Comparison of ENCODE assay signal across 17 cellular contexts in genomic region chr12:104952816-104953215, GRCh38. TPM values are rescaled to one million over a fixed set of nuclear protein-coding genes. Genes with fewer than 3 reads are reported as not detected.
DNase-seq lines count a peak whose midpoint lies in the region; ATAC-seq and TF ChIP-seq lines count a peak whose summit lies in the region.
"Had no signal": no experiment of that assay in that cellular context is flagged by ENCODE, and none has a peak within 500 bp of the region (broad histone marks: within the 10 kb centered on the region; RNA-seq: fewer than 3 reads in every experiment).

No MANE protein-coding gene starts in this region.

- CTCF ChIA-PET in Panc1 (lab: Charles Lee), result no interaction called here

- in situ Hi-C loops in Panc1 (cut with HindIII; ENCODE audit: low pct_unique_long_range_greater_than_20kb, low sequenced_read_pairs), result no loop called here

- H3K4me1 ChIP-seq in Panc1 (ENCODE audit: control insufficient read depth, insufficient read depth, low read length) (peaks cover 21% of the 10 kb centered on the region), thoracic aorta (ENCODE audit: control insufficient read depth in 1 of 2, low read depth in 2 of 2) (peaks cover 22 to 66% of the 10 kb centered on the region in 2 donors)

- DNase-seq in EH (ENCODE audit: low read depth), result peak; percentile 6
- DNase-seq in Panc1 (ENCODE audit: low read depth, low spot score), result no peak
- DNase-seq in left kidney (ENCODE audit: low read depth, low spot score), result peak; percentile 12
- no peak for DNase-seq in thoracic aorta (ENCODE audit: low spot score)
- DNase-seq in hypothalamus (lab: John Stamatoyannopoulos, UW), result no peak
- DNase-seq: activated CD8-positive, alpha-beta T cell treated with anti-CD3 and anti-CD28 coated beads, Interleukin-2, amount 10 ng/mL, durations not matched to agents 7 days and 5 days; activated T-cell treated with anti-CD3 and anti-CD28 coated beads, Interleukin-2, amount 50 U/mL, for 48 hours; COR-L47; kidney; NCI-H146; SHP77; stimulated activated naive CD8-positive, alpha-beta T cell treated with anti-CD3 and anti-CD28 coated beads, Interleukin-15, Interleukin-2, amounts not matched to agents 100 U/mL and 50 U/mL, for 24 hours; T-helper 2 cell had no signal

- H3K27ac ChIP-seq in Panc1 (ENCODE audit: low read length) (peak overlapping the region; percentile 13; the same call in 1 of the 2 replicates), thoracic aorta (peak overlapping the region; percentile 64 to 92)

- no peaks in the 10 kb centered on the region for H3K36me3 ChIP-seq in Panc1 (ENCODE audit: control insufficient read depth, insufficient read depth, low read length)
- no peaks in the 10 kb centered on the region for H3K36me3 ChIP-seq in thoracic aorta

- no peak for TF ChIP-seq CTCF in Panc1 (IDR thresholded peaks at IDR 0.05)
- TF ChIP-seq CTCF in thoracic aorta (IDR thresholded peaks at IDR 0.05), result no peak

- intact Hi-C loops in Panc1 (cut with micrococcal nuclease; ENCODE audit: unreplicated experiment), result no loop called here

- POLR2A ChIA-PET in Panc1 (lab: Charles Lee), result no interaction called here

- ATAC-seq in Panc1 (no peak), thoracic aorta (ENCODE audit: insufficient number of reproducible peaks, low FRiP score, low read depth) (no peak), HG03139 (IDR thresholded peaks at IDR 0.05; ENCODE audit: unreplicated experiment) (no peak), GM19463 (IDR thresholded peaks at IDR 0.05; ENCODE audit: unreplicated experiment) (no peak)
- ATAC-seq: activated CD8-positive, alpha-beta T cell treated with anti-CD3 and anti-CD28 coated beads, Interleukin-2, amount 10 ng/mL, durations not matched to agents 7 days and 5 days; sciatic nerve; stimulated activated naive CD8-positive, alpha-beta T cell treated with anti-CD3 and anti-CD28 coated beads, Interleukin-15, Interleukin-2, amounts not matched to agents 100 U/mL and 50 U/mL, for 24 hours had no signal

- H3K9me3 ChIP-seq in Panc1 (ENCODE audit: control insufficient read depth, insufficient read depth, low read depth, low read length) (no peaks in the 10 kb centered on the region), thoracic aorta (no peaks in the 10 kb centered on the region)

- no peaks in the 10 kb centered on the region for H3K27me3 ChIP-seq in Panc1 (ENCODE audit: control insufficient read depth, insufficient read depth, low read length)
- no peaks in the 10 kb centered on the region for H3K27me3 ChIP-seq in thoracic aorta (replicated peaks; ENCODE audit: insufficient read depth)

- no peak overlapping the region for H3K4me3 ChIP-seq in Panc1 (ENCODE audit: low read depth in 2 of 2, low read length in 2 of 2)
- peak overlapping the region; percentile 57 for H3K4me3 ChIP-seq in thoracic aorta
- H3K4me3 ChIP-seq: coronary artery had no signal

- BruUV-seq in Panc1 (replicated peaks; lab: Mats Ljungman, UMichigan), result no TSS peak

RNA-seq across cellular contexts. Expression of gene SLC41A2, which starts 5.3 kb away (rescaled TPM):
- total RNA-seq in Panc1 (2021; ENCODE audit: unreplicated experiment) (27.3 TPM), thoracic aorta (100 to 1,000 TPM in 1 of 2 donors, 10 to 100 TPM in 1; 67.1 to 165 TPM)
- polyA plus RNA-seq in Panc1 (2012; ENCODE audit: insufficient read length), result 7.4 TPM

RNA-seq across cellular contexts. Expression of gene NOPCHAP1, which starts 33.3 kb away (rescaled TPM):
- total RNA-seq in Panc1 (2021; ENCODE audit: unreplicated experiment), result 24.0 TPM
- polyA plus RNA-seq in Panc1 (2012; ENCODE audit: insufficient read length), result 20.8 TPM
- total RNA-seq in thoracic aorta, result 1 to 10 TPM; 2.0 to 3.5 TPM

Comparison
In these comparisons a context has a peak if more than half of its experiments do, and no peak if none do; other contexts are left out.
1. DNase-seq: peak in EH (single experiment) and left kidney (single experiment); none in Panc1 (single experiment), thoracic aorta (single experiment) and hypothalamus (0 of 51).